Comparison of ENCODE assay signal across 27 cellular contexts in the genomic region with DNA sequence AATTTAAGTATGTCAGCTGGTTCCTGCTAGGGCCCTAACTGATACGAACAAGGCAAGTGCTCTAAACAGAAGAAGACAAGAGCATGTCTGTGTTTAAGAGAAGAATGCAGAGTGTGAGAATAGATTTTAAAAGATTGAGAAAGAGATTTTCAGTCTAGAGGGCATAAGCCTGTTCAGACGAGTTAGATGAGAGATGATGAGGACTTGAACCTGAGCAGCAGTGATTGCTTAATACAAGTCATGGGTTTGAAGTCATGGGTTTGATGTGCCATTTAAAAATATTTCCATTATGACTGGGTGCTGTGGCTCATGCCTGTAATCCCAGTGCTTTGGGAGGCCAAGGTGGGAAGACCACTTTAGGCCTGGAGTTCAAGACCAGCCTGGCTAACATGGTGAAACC.
"Had no signal": no experiment of that assay in that cellular context is flagged by ENCODE, and none has a peak within 500 bp of the region (broad histone marks: within the 10 kb centered on the region; RNA-seq: fewer than 3 reads in every experiment).

No MANE protein-coding gene starts in this region.

- H3K27me3 ChIP-seq: neutrophil, pancreas, right lobe of liver, sigmoid colon, spleen, suprapubic skin, testis, tibial artery, transverse colon, upper lobe of right lung, vagina had no signal

- H3K27ac ChIP-seq: neutrophil, pancreas, prostate gland, right lobe of liver, sigmoid colon, spleen, suprapubic skin, testis, tibial artery, transverse colon, upper lobe of right lung, vagina had no signal

- H3K4me3 ChIP-seq: pancreas, prostate gland, right lobe of liver, sigmoid colon, smooth muscle cell, spleen, suprapubic skin, testis, tibial artery, transverse colon, upper lobe of right lung, vagina had no signal

- FAIRE-seq: pancreas had no signal

- H3K9me3 ChIP-seq: pancreas, prostate gland, right lobe of liver, testis, upper lobe of right lung, vagina had no signal

- H3K36me3 ChIP-seq: neutrophil, pancreas, prostate gland, right lobe of liver, sigmoid colon, spleen, suprapubic skin, tibial artery, transverse colon, upper lobe of right lung, vagina had no signal

- DNase-seq: naive thymus-derived CD8-positive, alpha-beta T cell; nephron progenitor cell; nucleus accumbens; pancreas; retina; right cardiac atrium; right lobe of liver; sigmoid colon; spleen; stimulated activated CD4-positive, alpha-beta T cell treated with anti-CD3 and anti-CD28 coated beads, Interleukin-12 subunit alpha, Interleukin-12 subunit beta, amount 100 ng/mL, for 4 hours; stimulated activated CD4-positive, alpha-beta T cell treated with anti-CD3 and anti-CD28 coated beads, Interleukin-1b, Interleukin-23, amount 100 ng/mL, for 48 hours; stimulated activated CD4-positive, alpha-beta T cell treated with anti-CD3 and anti-CD28 coated beads, Interleukin-4, amount 100 ng/mL, for 1 hour; stimulated activated CD4-positive, alpha-beta T cell treated with anti-CD3 and anti-CD28 coated beads, Interleukin-4, amount 100 ng/mL, for 4 hours; stimulated activated CD8-positive, alpha-beta memory T cell treated with anti-CD3 and anti-CD28 coated beads, Interleukin-4, amount 100 ng/mL, for 48 hours; stimulated activated naive CD4-positive, alpha-beta T cell; stimulated activated naive CD8-positive, alpha-beta T cell treated with anti-CD3 and anti-CD28 coated beads, Interleukin-15, amount 100 ng/mL, for 72 hours; stimulated activated naive CD8-positive, alpha-beta T cell treated with anti-CD3 and anti-CD28 coated beads, Interleukin-15, Interleukin-2, amounts not matched to agents 100 U/mL and 50 U/mL, for 24 hours; substantia nigra; testis; tibial artery; transverse colon; upper lobe of right lung had no signal

- H3K4me2 ChIP-seq: smooth muscle cell had no signal

- H3K4me1 ChIP-seq: pancreas, prostate gland, right lobe of liver, sigmoid colon, spleen, suprapubic skin, testis, tibial artery, transverse colon, upper lobe of right lung, vagina had no signal
